ENCODE assay signal across 7 cellular contexts in genomic region chr13:41458939-41459753, GRCh38. TPM values are rescaled to one million over a fixed set of nuclear protein-coding genes. Genes with fewer than 3 reads are reported as not detected.
DNase-seq lines count a peak whose midpoint lies in the region; ATAC-seq and TF ChIP-seq lines count a peak whose summit lies in the region.

No MANE protein-coding gene starts in this region.

- in situ Hi-C loops in GM13976 (cut with MboI; ENCODE audit: low sequenced_read_pairs, unreplicated experiment), result no loop called here

- peak; percentile 67 for DNase-seq in GM13976 (ENCODE audit: low spot score)
- DNase-seq in NOMO-1 treated with DMSO at 0.1 percent for 48 hours (lab: John Stamatoyannopoulos, UW; ENCODE audit: unreplicated experiment), result peak; percentile 75
- DNase-seq in activated T-helper 2 cell treated with anti-CD3 and anti-CD28 coated beads, Interferon-gamma antibody, Interleukin-2, Interleukin-4, amounts not matched to agents 10 μg/mL and 5 μg/mL and 100 μg/mL, durations not matched to agents 14 hours and 24 hours and 36 hours (ENCODE audit: low spot score), result peak; percentile 63
- DNase-seq in foreskin melanocyte, result peak; percentile 37
- DNase-seq in prostate gland (ENCODE audit: low spot score), result peak; percentile 20

- no peak for TF ChIP-seq POLR2A in prostate gland (IDR thresholded peaks at IDR 0.05)

- H3K27me3 Mint-ChIP-seq in activated T-helper 2 cell treated with anti-CD3 and anti-CD28 coated beads, Interferon-gamma antibody, Interleukin-2, Interleukin-4, amounts not matched to agents 10 μg/mL and 5 μg/mL and 100 μg/mL, durations not matched to agents 14 hours and 24 hours and 36 hours (ENCODE audit: low read depth), result peaks cover 25% of the 10 kb centered on the region

- no peaks in the 10 kb centered on the region for H3K36me3 ChIP-seq in prostate gland

- no peaks in the 10 kb centered on the region for H3K27me3 ChIP-seq in prostate gland (replicated peaks; ENCODE audit: insufficient read depth)

- 89% methylated on average over 4 of the region's 4 CpGs for WGBS in prostate gland

- ATAC-seq in HG02678 (IDR thresholded peaks at IDR 0.05; ENCODE audit: unreplicated experiment) (no peak), GM18867 (IDR thresholded peaks at IDR 0.05; ENCODE audit: unreplicated experiment) (no peak)

- intact Hi-C loops in activated T-helper 2 cell treated with anti-CD3 and anti-CD28 coated beads, Interferon-gamma antibody, Interleukin-2, Interleukin-4, amounts not matched to agents 10 μg/mL and 5 μg/mL and 100 μg/mL, durations not matched to agents 14 hours and 24 hours and 36 hours (cut with micrococcal nuclease), result loop anchor here (2.0 to 10.0 kb wide), 7 partner anchors 104 to 1036 kb away; partner anchors contain the start of genes AKAP11, DGKH and MRPS31
- intact Hi-C loops in prostate gland (cut with DNase I), result no loop called here

- H3K4me1 Mint-ChIP-seq in activated T-helper 2 cell treated with anti-CD3 and anti-CD28 coated beads, Interferon-gamma antibody, Interleukin-2, Interleukin-4, amounts not matched to agents 10 μg/mL and 5 μg/mL and 100 μg/mL, durations not matched to agents 14 hours and 24 hours and 36 hours (ENCODE audit: low read depth), result peaks cover 51% of the 10 kb centered on the region

- no peaks in the 10 kb centered on the region for H3K4me1 ChIP-seq in prostate gland (replicated peaks)

- no peaks in the 10 kb centered on the region for H3K9me3 Mint-ChIP-seq in activated T-helper 2 cell treated with anti-CD3 and anti-CD28 coated beads, Interferon-gamma antibody, Interleukin-2, Interleukin-4, amounts not matched to agents 10 μg/mL and 5 μg/mL and 100 μg/mL, durations not matched to agents 14 hours and 24 hours and 36 hours

- peak overlapping the region; percentile 23 to 64 for H3K27ac ChIP-seq in prostate gland

- H3K4me3 ChIP-seq in prostate gland, result peak overlapping the region; percentile 60 to 61

- peak overlapping the region; percentile 95 for H3K27ac Mint-ChIP-seq in activated T-helper 2 cell treated with anti-CD3 and anti-CD28 coated beads, Interferon-gamma antibody, Interleukin-2, Interleukin-4, amounts not matched to agents 10 μg/mL and 5 μg/mL and 100 μg/mL, durations not matched to agents 14 hours and 24 hours and 36 hours

- no peaks in the 10 kb centered on the region for H3K9me3 ChIP-seq in prostate gland

- peaks cover 53% of the 10 kb centered on the region for H3K36me3 Mint-ChIP-seq in activated T-helper 2 cell treated with anti-CD3 and anti-CD28 coated beads, Interferon-gamma antibody, Interleukin-2, Interleukin-4, amounts not matched to agents 10 μg/mL and 5 μg/mL and 100 μg/mL, durations not matched to agents 14 hours and 24 hours and 36 hours (ENCODE audit: low read depth)

- peak; percentile 79 for TF ChIP-seq CTCF in GM13976 (IDR thresholded peaks at IDR 0.05; ENCODE audit: borderline replicate concordance, control extremely low read depth, extremely low read depth, insufficient read depth, missing control alignments)
- peak in 3 of 4 experiments; percentile 13 to 63 (median 33) for TF ChIP-seq CTCF in prostate gland (IDR thresholded peaks at IDR 0.05)

- peak overlapping the region; percentile 95 for H3K4me3 Mint-ChIP-seq in activated T-helper 2 cell treated with anti-CD3 and anti-CD28 coated beads, Interferon-gamma antibody, Interleukin-2, Interleukin-4, amounts not matched to agents 10 μg/mL and 5 μg/mL and 100 μg/mL, durations not matched to agents 14 hours and 24 hours and 36 hours (ENCODE audit: low read depth)

RNA-seq across cellular contexts. Expression of gene RGCC, which starts 1.8 kb away (rescaled TPM):
- total RNA-seq in activated T-helper 2 cell treated with anti-CD3 and anti-CD28 coated beads, Interferon-gamma antibody, Interleukin-2, Interleukin-4, amounts not matched to agents 10 μg/mL and 5 μg/mL and 100 μg/mL, durations not matched to agents 14 hours and 24 hours and 36 hours, result 76.5 and 79.3 TPM in 2 replicates
- 100 to 1,000 TPM in 1 of 2 donors, 10 to 100 TPM in 1; 87.0 to 140 TPM for total RNA-seq in prostate gland

Comparison
In these comparisons a context has a peak if more than half of its experiments do, and no peak if none do; other contexts are left out.
1. DNase-seq: peak in every context shown above with its lines; median percentile 75 in NOMO-1 treated with DMSO at 0.1 percent for 48 hours; 67 in GM13976; 63 in activated T-helper 2 cell treated with anti-CD3 and anti-CD28 coated beads, Interferon-gamma antibody, Interleukin-2, Interleukin-4, amounts not matched to agents 10 μg/mL and 5 μg/mL and 100 μg/mL, durations not matched to agents 14 hours and 24 hours and 36 hours; 37 in foreskin melanocyte; 20 in prostate gland.